1 cellular context compared by ENCODE assay signal in the genomic region with DNA sequence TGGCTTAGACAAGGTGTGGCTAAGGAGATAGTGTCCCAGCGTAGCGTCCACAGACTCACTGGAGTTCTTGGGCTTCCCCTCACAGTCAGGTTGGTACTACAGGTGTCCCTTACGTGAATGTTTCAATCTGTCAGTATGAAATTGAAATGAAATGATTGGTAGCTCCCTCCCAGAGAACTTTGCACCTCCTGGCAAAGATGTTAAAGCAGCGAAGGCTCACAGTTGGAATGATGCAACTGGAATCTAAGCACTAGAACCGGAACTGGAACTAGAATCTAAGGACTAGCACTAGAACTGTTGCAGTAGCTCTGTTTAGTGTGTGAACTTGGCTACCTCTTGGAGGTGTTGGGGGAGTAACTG.
TF ChIP-seq lines count a peak whose summit lies in the region.

No MANE protein-coding gene starts in this region.

TF ChIP-seq in HepG2, 621 proteins besides CTCF, POLR2A, EP300 and RAD21 (continues in another document):
- TF ChIP-seq ZNF7 (CRISPR knock-in tag; IDR thresholded peaks at IDR 0.05) = no peak
- TF ChIP-seq, protein P1, sequence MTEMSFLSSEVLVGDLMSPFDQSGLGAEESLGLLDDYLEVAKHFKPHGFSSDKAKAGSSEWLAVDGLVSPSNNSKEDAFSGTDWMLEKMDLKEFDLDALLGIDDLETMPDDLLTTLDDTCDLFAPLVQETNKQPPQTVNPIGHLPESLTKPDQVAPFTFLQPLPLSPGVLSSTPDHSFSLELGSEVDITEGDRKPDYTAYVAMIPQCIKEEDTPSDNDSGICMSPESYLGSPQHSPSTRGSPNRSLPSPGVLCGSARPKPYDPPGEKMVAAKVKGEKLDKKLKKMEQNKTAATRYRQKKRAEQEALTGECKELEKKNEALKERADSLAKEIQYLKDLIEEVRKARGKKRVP (CRISPR knock-in tag; IDR thresholded peaks at IDR 0.05) = peak in 1 of 2 experiments; percentile 97; a peak in 3 of 4 replicates
- TF ChIP-seq, protein P2, sequence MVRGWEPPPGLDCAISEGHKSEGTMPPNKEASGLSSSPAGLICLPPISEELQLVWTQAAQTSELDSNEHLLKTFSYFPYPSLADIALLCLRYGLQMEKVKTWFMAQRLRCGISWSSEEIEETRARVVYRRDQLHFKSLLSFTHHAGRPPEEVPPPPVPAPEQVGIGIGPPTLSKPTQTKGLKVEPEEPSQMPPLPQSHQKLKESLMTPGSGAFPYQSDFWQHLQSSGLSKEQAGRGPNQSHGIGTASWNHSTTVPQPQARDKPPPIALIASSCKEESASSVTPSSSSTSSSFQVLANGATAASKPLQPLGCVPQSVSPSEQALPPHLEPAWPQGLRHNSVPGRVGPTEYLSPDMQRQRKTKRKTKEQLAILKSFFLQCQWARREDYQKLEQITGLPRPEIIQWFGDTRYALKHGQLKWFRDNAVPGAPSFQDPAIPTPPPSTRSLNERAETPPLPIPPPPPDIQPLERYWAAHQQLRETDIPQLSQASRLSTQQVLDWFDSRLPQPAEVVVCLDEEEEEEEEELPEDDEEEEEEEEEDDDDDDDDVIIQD (CRISPR knock-in tag; IDR thresholded peaks at IDR 0.05; ENCODE audit: low read depth) = peak; percentile 13; the same call in 1 of the 2 replicates
- TF ChIP-seq DMAP1 (CRISPR knock-in tag; IDR thresholded peaks at IDR 0.05) = peak; percentile 39; the same call in 1 of the 2 replicates
- peak; percentile 26; the same call in 1 of the 2 replicates for TF ChIP-seq GABPB1 (CRISPR knock-in tag; IDR thresholded peaks at IDR 0.05)
- no peak for TF ChIP-seq ZNF615 (CRISPR knock-in tag; IDR thresholded peaks at IDR 0.05; ENCODE audit: borderline replicate concordance)
- no peak for TF ChIP-seq FOXC1 (CRISPR knock-in tag; IDR thresholded peaks at IDR 0.05; ENCODE audit: borderline replicate concordance)
- peak; percentile 34; the same call in 1 of the 2 replicates for TF ChIP-seq NR2C2 (CRISPR knock-in tag; IDR thresholded peaks at IDR 0.05; ENCODE audit: borderline replicate concordance)
- TF ChIP-seq ZNF724P (CRISPR knock-in tag; IDR thresholded peaks at IDR 0.05; ENCODE audit: borderline replicate concordance) = no peak
- peak; percentile 70 for TF ChIP-seq ZNF12 (CRISPR knock-in tag; IDR thresholded peaks at IDR 0.05)
- TF ChIP-seq FOSL2 (CRISPR knock-in tag; IDR thresholded peaks at IDR 0.05) = peak; percentile 44; the same call in 1 of the 2 replicates
- TF ChIP-seq NCOA1 (CRISPR knock-in tag; IDR thresholded peaks at IDR 0.05) = no peak
- TF ChIP-seq, protein P3, sequence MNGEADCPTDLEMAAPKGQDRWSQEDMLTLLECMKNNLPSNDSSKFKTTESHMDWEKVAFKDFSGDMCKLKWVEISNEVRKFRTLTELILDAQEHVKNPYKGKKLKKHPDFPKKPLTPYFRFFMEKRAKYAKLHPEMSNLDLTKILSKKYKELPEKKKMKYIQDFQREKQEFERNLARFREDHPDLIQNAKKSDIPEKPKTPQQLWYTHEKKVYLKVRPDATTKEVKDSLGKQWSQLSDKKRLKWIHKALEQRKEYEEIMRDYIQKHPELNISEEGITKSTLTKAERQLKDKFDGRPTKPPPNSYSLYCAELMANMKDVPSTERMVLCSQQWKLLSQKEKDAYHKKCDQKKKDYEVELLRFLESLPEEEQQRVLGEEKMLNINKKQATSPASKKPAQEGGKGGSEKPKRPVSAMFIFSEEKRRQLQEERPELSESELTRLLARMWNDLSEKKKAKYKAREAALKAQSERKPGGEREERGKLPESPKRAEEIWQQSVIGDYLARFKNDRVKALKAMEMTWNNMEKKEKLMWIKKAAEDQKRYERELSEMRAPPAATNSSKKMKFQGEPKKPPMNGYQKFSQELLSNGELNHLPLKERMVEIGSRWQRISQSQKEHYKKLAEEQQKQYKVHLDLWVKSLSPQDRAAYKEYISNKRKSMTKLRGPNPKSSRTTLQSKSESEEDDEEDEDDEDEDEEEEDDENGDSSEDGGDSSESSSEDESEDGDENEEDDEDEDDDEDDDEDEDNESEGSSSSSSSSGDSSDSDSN (CRISPR knock-in tag; IDR thresholded peaks at IDR 0.05) = no peak
- peak; percentile 59; the same call in 1 of the 2 replicates for TF ChIP-seq SIN3A (IDR thresholded peaks at IDR 0.05; ENCODE audit: borderline replicate concordance, low read depth, low read length)
- TF ChIP-seq, protein P4, sequence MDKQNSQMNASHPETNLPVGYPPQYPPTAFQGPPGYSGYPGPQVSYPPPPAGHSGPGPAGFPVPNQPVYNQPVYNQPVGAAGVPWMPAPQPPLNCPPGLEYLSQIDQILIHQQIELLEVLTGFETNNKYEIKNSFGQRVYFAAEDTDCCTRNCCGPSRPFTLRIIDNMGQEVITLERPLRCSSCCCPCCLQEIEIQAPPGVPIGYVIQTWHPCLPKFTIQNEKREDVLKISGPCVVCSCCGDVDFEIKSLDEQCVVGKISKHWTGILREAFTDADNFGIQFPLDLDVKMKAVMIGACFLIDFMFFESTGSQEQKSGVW (CRISPR knock-in tag; IDR thresholded peaks at IDR 0.05; ENCODE audit: borderline replicate concordance) = no peak
- TF ChIP-seq GZF1 (CRISPR knock-in tag; IDR thresholded peaks at IDR 0.05) = no peak
- no peak for TF ChIP-seq HNRNPLL (IDR thresholded peaks at IDR 0.05; ENCODE audit: low read depth, low read length, poor library complexity, severe bottlenecking)
- TF ChIP-seq PITX1 (CRISPR knock-in tag; IDR thresholded peaks at IDR 0.05) = peak; percentile 23; the same call in 1 of the 2 replicates
- peak; percentile 49; the same call in 1 of the 2 replicates for TF ChIP-seq POLR2G (IDR thresholded peaks at IDR 0.05; ENCODE audit: low read depth, low read length)
- TF ChIP-seq KDM6A (CRISPR knock-in tag; IDR thresholded peaks at IDR 0.05; ENCODE audit: low read depth) = 0 out of 2 replicates have a peak, but pooled peaks have one; percentile 26
- TF ChIP-seq THYN1 (CRISPR knock-in tag; IDR thresholded peaks at IDR 0.05; ENCODE audit: borderline replicate concordance, low read depth) = no peak
- TF ChIP-seq SIX1 (CRISPR knock-in tag; IDR thresholded peaks at IDR 0.05; ENCODE audit: borderline replicate concordance) = no peak
- no peak; the same call in 1 of the 2 replicates for TF ChIP-seq ZFY (CRISPR knock-in tag; IDR thresholded peaks at IDR 0.05)
- TF ChIP-seq ZNF572 (CRISPR knock-in tag; IDR thresholded peaks at IDR 0.05) = no peak
- no peak for TF ChIP-seq DPF2 (CRISPR knock-in tag; IDR thresholded peaks at IDR 0.05; ENCODE audit: borderline replicate concordance, low read depth)
- TF ChIP-seq, protein P5, sequence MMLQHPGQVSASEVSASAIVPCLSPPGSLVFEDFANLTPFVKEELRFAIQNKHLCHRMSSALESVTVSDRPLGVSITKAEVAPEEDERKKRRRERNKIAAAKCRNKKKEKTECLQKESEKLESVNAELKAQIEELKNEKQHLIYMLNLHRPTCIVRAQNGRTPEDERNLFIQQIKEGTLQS (CRISPR knock-in tag; IDR thresholded peaks at IDR 0.05) = peak; percentile 79
- no peak for TF ChIP-seq ZFP36L1 (CRISPR knock-in tag; IDR thresholded peaks at IDR 0.05)
- TF ChIP-seq CEBPB (IDR thresholded peaks at IDR 0.05; ENCODE audit: borderline replicate concordance, low read depth, low read length) = peak; percentile 87
- peak; percentile 47 for TF ChIP-seq HDAC2 (CRISPR knock-in tag; IDR thresholded peaks at IDR 0.05)
- TF ChIP-seq, protein P6, sequence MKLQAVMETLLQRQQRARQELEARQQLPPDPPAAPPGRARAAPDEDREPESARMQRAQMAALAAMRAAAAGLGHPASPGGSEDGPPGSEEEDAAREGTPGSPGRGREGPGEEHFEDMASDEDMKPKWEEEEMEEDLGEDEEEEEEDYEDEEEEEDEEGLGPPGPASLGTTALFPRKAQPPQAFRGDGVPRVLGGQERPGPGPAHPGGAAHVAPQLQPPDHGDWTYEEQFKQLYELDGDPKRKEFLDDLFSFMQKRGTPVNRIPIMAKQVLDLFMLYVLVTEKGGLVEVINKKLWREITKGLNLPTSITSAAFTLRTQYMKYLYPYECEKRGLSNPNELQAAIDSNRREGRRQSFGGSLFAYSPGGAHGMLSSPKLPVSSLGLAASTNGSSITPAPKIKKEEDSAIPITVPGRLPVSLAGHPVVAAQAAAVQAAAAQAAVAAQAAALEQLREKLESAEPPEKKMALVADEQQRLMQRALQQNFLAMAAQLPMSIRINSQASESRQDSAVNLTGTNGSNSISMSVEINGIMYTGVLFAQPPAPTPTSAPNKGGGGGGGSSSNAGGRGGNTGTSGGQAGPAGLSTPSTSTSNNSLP (IDR thresholded peaks at IDR 0.05; ENCODE audit: low read depth, low read length) = no peak
- no peak for TF ChIP-seq ZSCAN22 (CRISPR knock-in tag; IDR thresholded peaks at IDR 0.05)
- TF ChIP-seq ZNF124 (CRISPR knock-in tag; IDR thresholded peaks at IDR 0.05) = no peak
- TF ChIP-seq ZNF883 (CRISPR knock-in tag; IDR thresholded peaks at IDR 0.05; ENCODE audit: not compliant biosample characterization) = no peak
- TF ChIP-seq GLI4 (CRISPR knock-in tag; IDR thresholded peaks at IDR 0.05; ENCODE audit: borderline replicate concordance) = no peak
- no peak for TF ChIP-seq ZNF879 (CRISPR knock-in tag; IDR thresholded peaks at IDR 0.05)
- peak; percentile 12; the same call in 1 of the 2 replicates for TF ChIP-seq SOX5 (CRISPR knock-in tag; IDR thresholded peaks at IDR 0.05; ENCODE audit: borderline replicate concordance)
- TF ChIP-seq KLF11 (CRISPR knock-in tag; IDR thresholded peaks at IDR 0.05) = no peak
- TF ChIP-seq, protein P7, sequence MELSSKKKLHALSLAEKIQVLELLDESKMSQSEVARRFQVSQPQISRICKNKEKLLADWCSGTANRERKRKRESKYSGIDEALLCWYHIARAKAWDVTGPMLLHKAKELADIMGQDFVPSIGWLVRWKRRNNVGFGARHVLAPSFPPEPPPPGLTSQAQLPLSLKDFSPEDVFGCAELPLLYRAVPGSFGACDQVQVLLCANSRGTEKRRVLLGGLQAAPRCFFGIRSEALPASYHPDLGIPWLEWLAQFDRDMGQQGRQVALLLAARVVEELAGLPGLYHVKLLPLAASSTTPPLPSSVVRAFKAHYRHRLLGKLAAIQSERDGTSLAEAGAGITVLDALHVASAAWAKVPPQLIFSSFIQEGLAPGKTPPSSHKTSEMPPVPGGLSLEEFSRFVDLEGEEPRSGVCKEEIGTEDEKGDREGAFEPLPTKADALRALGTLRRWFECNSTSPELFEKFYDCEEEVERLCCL (CRISPR knock-in tag; IDR thresholded peaks at IDR 0.05; ENCODE audit: borderline replicate concordance) = no peak
- no peak for TF ChIP-seq ZFYVE20 (CRISPR knock-in tag; IDR thresholded peaks at IDR 0.05; ENCODE audit: borderline replicate concordance, low read depth)
- TF ChIP-seq, protein P8, sequence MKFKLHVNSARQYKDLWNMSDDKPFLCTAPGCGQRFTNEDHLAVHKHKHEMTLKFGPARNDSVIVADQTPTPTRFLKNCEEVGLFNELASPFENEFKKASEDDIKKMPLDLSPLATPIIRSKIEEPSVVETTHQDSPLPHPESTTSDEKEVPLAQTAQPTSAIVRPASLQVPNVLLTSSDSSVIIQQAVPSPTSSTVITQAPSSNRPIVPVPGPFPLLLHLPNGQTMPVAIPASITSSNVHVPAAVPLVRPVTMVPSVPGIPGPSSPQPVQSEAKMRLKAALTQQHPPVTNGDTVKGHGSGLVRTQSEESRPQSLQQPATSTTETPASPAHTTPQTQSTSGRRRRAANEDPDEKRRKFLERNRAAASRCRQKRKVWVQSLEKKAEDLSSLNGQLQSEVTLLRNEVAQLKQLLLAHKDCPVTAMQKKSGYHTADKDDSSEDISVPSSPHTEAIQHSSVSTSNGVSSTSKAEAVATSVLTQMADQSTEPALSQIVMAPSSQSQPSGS (CRISPR knock-in tag; IDR thresholded peaks at IDR 0.05) = peak; percentile 62; the same call in 1 of the 2 replicates
- TF ChIP-seq PRMT3 (CRISPR knock-in tag; IDR thresholded peaks at IDR 0.05; ENCODE audit: borderline replicate concordance, low read depth) = no peak
- no peak for TF ChIP-seq SOX6 (IDR thresholded peaks at IDR 0.05)
- peak; percentile 53 for TF ChIP-seq SOX6 (CRISPR knock-in tag; IDR thresholded peaks at IDR 0.05)
- no peak for TF ChIP-seq ZNF224 (CRISPR knock-in tag; IDR thresholded peaks at IDR 0.05)
- no peak for TF ChIP-seq NFYC (CRISPR knock-in tag; IDR thresholded peaks at IDR 0.05)
- TF ChIP-seq, protein P9, sequence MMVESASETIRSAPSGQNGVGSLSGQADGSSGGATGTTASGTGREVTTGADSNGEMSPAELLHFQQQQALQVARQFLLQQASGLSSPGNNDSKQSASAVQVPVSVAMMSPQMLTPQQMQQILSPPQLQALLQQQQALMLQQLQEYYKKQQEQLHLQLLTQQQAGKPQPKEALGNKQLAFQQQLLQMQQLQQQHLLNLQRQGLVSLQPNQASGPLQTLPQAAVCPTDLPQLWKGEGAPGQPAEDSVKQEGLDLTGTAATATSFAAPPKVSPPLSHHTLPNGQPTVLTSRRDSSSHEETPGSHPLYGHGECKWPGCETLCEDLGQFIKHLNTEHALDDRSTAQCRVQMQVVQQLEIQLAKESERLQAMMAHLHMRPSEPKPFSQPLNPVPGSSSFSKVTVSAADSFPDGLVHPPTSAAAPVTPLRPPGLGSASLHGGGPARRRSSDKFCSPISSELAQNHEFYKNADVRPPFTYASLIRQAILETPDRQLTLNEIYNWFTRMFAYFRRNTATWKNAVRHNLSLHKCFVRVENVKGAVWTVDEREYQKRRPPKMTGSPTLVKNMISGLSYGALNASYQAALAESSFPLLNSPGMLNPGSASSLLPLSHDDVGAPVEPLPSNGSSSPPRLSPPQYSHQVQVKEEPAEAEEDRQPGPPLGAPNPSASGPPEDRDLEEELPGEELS (CRISPR knock-in tag; IDR thresholded peaks at IDR 0.05) = 0 out of 2 replicates have a peak, but pooled peaks have one; percentile 39
- TF ChIP-seq, protein P10, sequence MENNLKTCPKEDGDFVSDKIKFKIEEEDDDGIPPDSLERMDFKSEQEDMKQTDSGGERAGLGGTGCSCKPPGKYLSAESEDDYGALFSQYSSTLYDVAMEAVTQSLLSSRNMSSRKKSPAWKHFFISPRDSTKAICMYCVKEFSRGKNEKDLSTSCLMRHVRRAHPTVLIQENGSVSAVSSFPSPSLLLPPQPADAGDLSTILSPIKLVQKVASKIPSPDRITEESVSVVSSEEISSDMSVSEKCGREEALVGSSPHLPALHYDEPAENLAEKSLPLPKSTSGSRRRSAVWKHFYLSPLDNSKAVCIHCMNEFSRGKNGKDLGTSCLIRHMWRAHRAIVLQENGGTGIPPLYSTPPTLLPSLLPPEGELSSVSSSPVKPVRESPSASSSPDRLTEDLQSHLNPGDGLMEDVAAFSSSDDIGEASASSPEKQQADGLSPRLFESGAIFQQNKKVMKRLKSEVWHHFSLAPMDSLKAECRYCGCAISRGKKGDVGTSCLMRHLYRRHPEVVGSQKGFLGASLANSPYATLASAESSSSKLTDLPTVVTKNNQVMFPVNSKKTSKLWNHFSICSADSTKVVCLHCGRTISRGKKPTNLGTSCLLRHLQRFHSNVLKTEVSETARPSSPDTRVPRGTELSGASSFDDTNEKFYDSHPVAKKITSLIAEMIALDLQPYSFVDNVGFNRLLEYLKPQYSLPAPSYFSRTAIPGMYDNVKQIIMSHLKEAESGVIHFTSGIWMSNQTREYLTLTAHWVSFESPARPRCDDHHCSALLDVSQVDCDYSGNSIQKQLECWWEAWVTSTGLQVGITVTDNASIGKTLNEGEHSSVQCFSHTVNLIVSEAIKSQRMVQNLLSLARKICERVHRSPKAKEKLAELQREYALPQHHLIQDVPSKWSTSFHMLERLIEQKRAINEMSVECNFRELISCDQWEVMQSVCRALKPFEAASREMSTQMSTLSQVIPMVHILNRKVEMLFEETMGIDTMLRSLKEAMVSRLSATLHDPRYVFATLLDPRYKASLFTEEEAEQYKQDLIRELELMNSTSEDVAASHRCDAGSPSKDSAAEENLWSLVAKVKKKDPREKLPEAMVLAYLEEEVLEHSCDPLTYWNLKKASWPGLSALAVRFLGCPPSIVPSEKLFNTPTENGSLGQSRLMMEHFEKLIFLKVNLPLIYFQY (CRISPR knock-in tag; IDR thresholded peaks at IDR 0.05; ENCODE audit: borderline replicate concordance) = peak; percentile 44; the same call in 1 of the 2 replicates
- TF ChIP-seq HOXA5 (CRISPR knock-in tag; IDR thresholded peaks at IDR 0.05) = no peak
- no peak for TF ChIP-seq MAZ (IDR thresholded peaks at IDR 0.05; ENCODE audit: borderline replicate concordance, low read depth, low read length)
- 0 out of 2 replicates have a peak, but pooled peaks have one; percentile 21 for TF ChIP-seq MAZ (CRISPR knock-in tag; IDR thresholded peaks at IDR 0.05; ENCODE audit: low read depth)
